8 cellular contexts compared by ENCODE assay signal in the genomic region with DNA sequence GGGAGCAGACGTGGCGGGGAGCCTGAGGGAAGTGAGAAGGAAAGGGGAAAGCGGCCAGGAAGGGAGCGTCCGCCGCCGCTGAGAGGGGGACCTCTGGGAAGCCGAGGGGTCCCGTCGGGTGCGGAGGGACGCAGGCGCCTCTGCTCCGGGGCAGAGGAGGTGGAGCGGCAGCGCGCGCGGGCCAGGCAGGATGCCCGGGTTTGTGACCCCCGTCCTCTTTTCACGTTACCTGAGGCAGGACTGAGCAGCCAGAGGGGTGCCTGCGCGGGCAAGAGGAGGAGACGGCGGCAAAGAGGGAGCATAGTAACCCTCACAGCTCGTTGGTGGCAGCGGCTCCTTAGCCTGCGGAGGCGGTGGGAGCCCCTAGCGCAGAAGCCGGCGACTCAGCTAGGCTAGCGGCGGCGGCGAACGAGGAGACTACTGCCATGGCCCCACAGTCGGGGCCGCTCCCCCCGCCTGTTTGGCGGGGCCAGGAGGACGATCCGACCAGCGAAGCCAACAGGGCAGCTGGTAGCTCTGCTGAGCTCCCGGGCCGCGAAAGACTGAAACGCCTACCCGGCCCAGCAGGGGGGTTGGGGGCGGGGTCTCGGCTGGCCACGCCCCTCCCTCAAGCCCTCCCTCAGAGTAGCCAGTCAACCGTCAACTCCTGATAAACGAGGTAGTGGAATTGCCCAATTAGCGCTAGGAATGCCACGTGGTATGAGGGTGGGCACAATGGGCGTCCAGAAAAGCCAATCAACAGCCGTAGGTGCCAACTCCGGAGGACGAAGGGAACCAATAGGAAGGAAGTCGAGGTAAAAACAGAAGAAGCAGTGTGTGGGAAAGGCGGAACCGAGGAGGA. TPM values are rescaled to one million over a fixed set of nuclear protein-coding genes. Genes with fewer than 3 reads are reported as not detected.
DNase-seq lines count a peak whose midpoint lies in the region; ATAC-seq, FAIRE-seq and TF ChIP-seq lines count a peak whose summit lies in the region.

A gene with protein sequence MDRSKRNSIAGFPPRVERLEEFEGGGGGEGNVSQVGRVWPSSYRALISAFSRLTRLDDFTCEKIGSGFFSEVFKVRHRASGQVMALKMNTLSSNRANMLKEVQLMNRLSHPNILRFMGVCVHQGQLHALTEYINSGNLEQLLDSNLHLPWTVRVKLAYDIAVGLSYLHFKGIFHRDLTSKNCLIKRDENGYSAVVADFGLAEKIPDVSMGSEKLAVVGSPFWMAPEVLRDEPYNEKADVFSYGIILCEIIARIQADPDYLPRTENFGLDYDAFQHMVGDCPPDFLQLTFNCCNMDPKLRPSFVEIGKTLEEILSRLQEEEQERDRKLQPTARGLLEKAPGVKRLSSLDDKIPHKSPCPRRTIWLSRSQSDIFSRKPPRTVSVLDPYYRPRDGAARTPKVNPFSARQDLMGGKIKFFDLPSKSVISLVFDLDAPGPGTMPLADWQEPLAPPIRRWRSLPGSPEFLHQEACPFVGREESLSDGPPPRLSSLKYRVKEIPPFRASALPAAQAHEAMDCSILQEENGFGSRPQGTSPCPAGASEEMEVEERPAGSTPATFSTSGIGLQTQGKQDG (minus strand): TSS at position 541 of the 841 bp plus-strand sequence. CDS start 33,378 bp downstream, outside the sequence.

- TF ChIP-seq CTCF in psoas muscle (IDR thresholded peaks at IDR 0.05): no peak

- no peaks in the 10 kb centered on the region for H3K27me3 Mint-ChIP-seq in T-cell

- no peak within 1 kb of the TSS for H3K4me3 Mint-ChIP-seq in T-cell

- intact Hi-C loops in right cardiac atrium (cut with DNase I) (loop anchor here (2.0 to 10.0 kb wide), 4 partner anchors 130 to 746 kb away; a partner anchor contains a TSS), psoas muscle (cut with DNase I) (loop anchor here in 1 of 2 donors (5.0 kb wide), 1 partner anchor 479 kb away; a partner anchor contains a TSS)

- H3K9me3 ChIP-seq in right cardiac atrium (ENCODE audit: control insufficient read depth, low read length) (no peaks in the 10 kb centered on the region), psoas muscle (no peaks in the 10 kb centered on the region)

- FAIRE-seq in urothelium cell line (lab: Jason Lieb, UNC): peak; percentile 97

- CTCF ChIA-PET in T-cell (lab: Charles Lee): interaction anchor here (0.6 to 5.0 kb wide), 19 partner anchors 10 to 763 kb away, joined by 3 to 85 read pairs (median 4); a partner anchor contains a TSS

- ATAC-seq in GM18499 (IDR thresholded peaks at IDR 0.05; ENCODE audit: insufficient read depth, unreplicated experiment) (peak; percentile 81), HG02885 (IDR thresholded peaks at IDR 0.05; ENCODE audit: poor library complexity, unreplicated experiment) (peak; percentile 87), T-cell (replicated peaks in 1 of 4) (peak; percentile 90 to 94 (median 94)), right cardiac atrium (peak; percentile 98), psoas muscle (peak; percentile 96 to 97 (median 97))

- peak within 1 kb of the TSS; percentile 67 for H3K4me3 ChIP-seq in right cardiac atrium (ENCODE audit: low read length)
- peak within 1 kb of the TSS; percentile 93 for H3K4me3 ChIP-seq in psoas muscle

- peaks cover 6 to 13% (median 9%) of the 10 kb centered on the region in 3 donors for H3K4me1 Mint-ChIP-seq in T-cell

- no peak within 1 kb of the TSS for H3K27ac Mint-ChIP-seq in T-cell

- POLR2A ChIA-PET in T-cell (lab: Charles Lee): interaction anchor here (0.5 to 2.6 kb wide), 9 partner anchors 30 to 257 kb away, joined by 3 to 14 read pairs (median 3); a partner anchor contains a TSS

- H3K4me1 ChIP-seq in right cardiac atrium (ENCODE audit: control insufficient read depth, insufficient read depth, low read length) (no peaks in the 10 kb centered on the region), psoas muscle (peaks cover 19% of the 10 kb centered on the region)

- no peaks in the 10 kb centered on the region for H3K9me3 Mint-ChIP-seq in T-cell

- no peaks in the 10 kb centered on the region for H3K27me3 ChIP-seq in right cardiac atrium (ENCODE audit: control insufficient read depth, insufficient read depth)
- no peaks in the 10 kb centered on the region for H3K27me3 ChIP-seq in psoas muscle (ENCODE audit: insufficient read depth in 3 of 3, low read length in 2 of 3)

- under 1% methylated on average over 64 of the region's 64 CpGs for WGBS in right cardiac atrium
- WGBS in psoas muscle, 3 donors: 0% methylated on average over 49 to 64 of the region's 64 CpGs

- H3K36me3 Mint-ChIP-seq in T-cell: no peaks in the 10 kb centered on the region

- DNase-seq in NCI-H146 treated with DMSO at 0.1 percent for 48 hours (lab: John Stamatoyannopoulos, UW; ENCODE audit: unreplicated experiment) (peak; percentile 97), T-cell (peak; percentile 87 to 99 (median 96)), anterior cingulate cortex (lab: John Stamatoyannopoulos, UW) (peak; percentile 79 to 100 (median 98)), right cardiac atrium (peak; percentile 95 to 99 (median 98)), psoas muscle (peak; percentile 95 to 98), urothelium cell line (ENCODE audit: low spot score) (peak; percentile 98)

- H3K27ac ChIP-seq in right cardiac atrium (ENCODE audit: low read length) (peak within 1 kb of the TSS; percentile 16), psoas muscle (peak within 1 kb of the TSS; percentile 89)

- H3K36me3 ChIP-seq in psoas muscle (ENCODE audit: insufficient read depth in 1 of 2, low read depth in 1 of 2): no peaks in the 10 kb centered on the region

RNA-seq across cellular contexts. Expression of the gene that starts here (rescaled TPM):
- total RNA-seq in T-cell (1 to 10 TPM; 4.3 to 7.9 (median 5.5) TPM), right cardiac atrium (1 to 10 TPM; 1.6 to 4.7 (median 4.2) TPM), psoas muscle (1 to 10 TPM; 1.9 to 5.0 (median 2.3) TPM)
- polyA plus RNA-seq in right cardiac atrium (1.6 TPM), psoas muscle (1 to 10 TPM in 2 of 3 donors, under 1 TPM in 1; 0.73 to 4.3 (median 2.0) TPM)

Comparison
In these comparisons a context has a peak if more than half of its experiments do, and no peak if none do; other contexts are left out.
1. Peak in every context shown above with its lines: DNase-seq, ATAC-seq, H3K4me3 ChIP-seq and H3K27ac ChIP-seq.